Comparison of ENCODE assay signal across 9 cellular contexts in the genomic region with DNA sequence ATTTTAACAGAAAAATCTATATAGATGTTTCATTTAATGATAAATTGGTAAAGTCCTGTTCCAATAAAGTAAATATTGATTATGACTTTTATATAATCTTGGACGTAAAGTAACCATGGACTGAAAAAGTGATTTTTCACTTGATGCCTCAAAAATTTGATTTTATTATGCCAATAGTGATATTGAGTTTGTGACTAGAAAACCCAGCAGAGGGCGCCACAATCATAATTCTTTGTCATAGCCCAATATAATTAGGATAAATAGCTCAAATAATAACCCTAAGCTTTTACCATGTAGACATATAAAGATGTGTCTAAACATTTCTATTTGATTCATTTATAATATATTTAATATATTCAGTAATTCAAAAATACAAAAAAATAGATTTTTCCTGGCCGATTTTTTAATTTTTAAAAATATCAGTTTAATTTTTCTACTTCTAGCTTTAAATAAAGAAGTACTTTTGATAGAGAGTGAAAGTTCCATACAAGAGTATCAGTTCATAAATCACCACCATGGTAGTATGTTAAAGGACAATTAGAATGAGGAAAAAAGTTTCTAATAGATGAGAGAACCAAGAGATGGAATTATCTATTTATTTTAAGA. TPM values are rescaled to one million over a fixed set of nuclear protein-coding genes. Genes with fewer than 3 reads are reported as not detected.
DNase-seq lines count a peak whose midpoint lies in the region; TF ChIP-seq lines count a peak whose summit lies in the region.
"Had no signal": no experiment of that assay in that cellular context is flagged by ENCODE, and none has a peak within 500 bp of the region (broad histone marks: within the 10 kb centered on the region; RNA-seq: fewer than 3 reads in every experiment).

No MANE protein-coding gene starts in this region.

- no peaks in the 10 kb centered on the region for H3K27me3 Mint-ChIP-seq in CD4-positive, alpha-beta memory T cell

- TF ChIP-seq EP300 in suprapubic skin (IDR thresholded peaks at IDR 0.05), result no peak

- WGBS in suprapubic skin, result 55% methylated on average over 3 of the region's 3 CpGs

- H3K27ac Mint-ChIP-seq in CD4-positive, alpha-beta memory T cell, result no peak overlapping the region

- H3K27ac ChIP-seq in CD4-positive, alpha-beta memory T cell (ENCODE audit: low read depth, low read length), result no peak overlapping the region
- no peak overlapping the region for H3K27ac ChIP-seq in suprapubic skin
- H3K27ac ChIP-seq: skin epidermis had no signal

- TF ChIP-seq POLR2A in suprapubic skin (IDR thresholded peaks at IDR 0.05), result no peak

- CTCF ChIA-PET in CD4-positive, alpha-beta memory T cell (lab: Charles Lee; ENCODE audit: partially characterized antibody), result interaction anchor here (0.7 to 5.7 kb wide), 15 partner anchors 9 to 564 kb away, joined by 3 to 44 read pairs (median 5); partner anchors contain the start of genes CAMKMT and PREPL

- POLR2A ChIA-PET in CD4-positive, alpha-beta memory T cell (lab: Charles Lee; ENCODE audit: partially characterized antibody), result interaction anchor here (1.0 kb wide), 1 partner anchor 31 kb away, joined by 3 read pairs; the partner anchor contains the start of genes CAMKMT and PREPL

- H3K9me3 Mint-ChIP-seq in CD4-positive, alpha-beta memory T cell, result peaks cover 0 to 2% (median 0%) of the 10 kb centered on the region in 8 donors

- H3K36me3 Mint-ChIP-seq in CD4-positive, alpha-beta memory T cell, result peaks cover 1 to 8% of the 10 kb centered on the region in 2 donors

- H3K4me3 ChIP-seq in CD4-positive, alpha-beta memory T cell (ENCODE audit: low read length in 2 of 2), result no peak overlapping the region
- H3K4me3 ChIP-seq in suprapubic skin, result no peak overlapping the region
- H3K4me3 ChIP-seq: skin epidermis had no signal

- peak; percentile 3 to 30 (median 21) for DNase-seq in CD4-positive, alpha-beta memory T cell
- peak; percentile 17 for DNase-seq in HS-27A (ENCODE audit: low read depth)
- DNase-seq in RPMI7951 (ENCODE audit: low read depth), result peak; percentile 30
- DNase-seq in amniotic stem cell (lab: John Stamatoyannopoulos, UW), result peak; percentile 19
- peak; percentile 8 for DNase-seq in iris pigment epithelial cell (ENCODE audit: low read depth)
- DNase-seq in stimulated activated CD4-positive, alpha-beta T cell treated with anti-CD3 and anti-CD28 coated beads, TNF-alpha, amount 100 ng/mL, for 24 hours (ENCODE audit: low read depth in 3 of 3), result peak; percentile 22 to 38 (median 26)
- no peak for DNase-seq in suprapubic skin (ENCODE audit: low spot score in 2 of 2)
- DNase-seq in AG08396 (ENCODE audit: low spot score), result no peak

- intact Hi-C loops in CD4-positive, alpha-beta memory T cell (cut with micrococcal nuclease), result loop anchor here (1.0 to 5.0 kb wide), 2 partner anchors 85 to 563 kb away; no protein-coding TSS in a partner anchor

- H3K27me3 ChIP-seq in CD4-positive, alpha-beta memory T cell (ENCODE audit: insufficient read depth, low read length), result no peaks in the 10 kb centered on the region
- no peaks in the 10 kb centered on the region for H3K27me3 ChIP-seq in suprapubic skin

- peaks cover 4 to 10% (median 6%) of the 10 kb centered on the region in 4 donors for H3K4me1 Mint-ChIP-seq in CD4-positive, alpha-beta memory T cell

- no peaks in the 10 kb centered on the region for H3K36me3 ChIP-seq in CD4-positive, alpha-beta memory T cell (ENCODE audit: insufficient read depth, low read length)
- H3K36me3 ChIP-seq in suprapubic skin, result no peaks in the 10 kb centered on the region

- TF ChIP-seq CTCF in suprapubic skin (IDR thresholded peaks at IDR 0.05), result peak in 1 of 2 donors; percentile 42

- no peaks in the 10 kb centered on the region for H3K4me1 ChIP-seq in CD4-positive, alpha-beta memory T cell (ENCODE audit: insufficient read depth, low read length)
- no peaks in the 10 kb centered on the region for H3K4me1 ChIP-seq in suprapubic skin

- no peaks in the 10 kb centered on the region for H3K9me3 ChIP-seq in CD4-positive, alpha-beta memory T cell (ENCODE audit: control insufficient read depth in 1 of 2, low read length in 2 of 2)
- peaks cover 4% of the 10 kb centered on the region for H3K9me3 ChIP-seq in suprapubic skin

- H3K4me3 Mint-ChIP-seq in CD4-positive, alpha-beta memory T cell, result no peak overlapping the region

RNA-seq across cellular contexts. Expression of gene CAMKMT, which starts 30.7 kb away (rescaled TPM):
- total RNA-seq in CD4-positive, alpha-beta memory T cell, result 10 to 100 TPM; 15.3 to 16.2 TPM
- polyA plus RNA-seq in CD4-positive, alpha-beta memory T cell, result 10 to 100 TPM in 1 of 2 donors, 1 to 10 TPM in 1; 9.3 to 19.7 TPM
- 6.6 and 8.1 TPM in 2 replicates for total RNA-seq in RPMI7951 (2014; rRNA removed; shearing (Covaris generic))
- 10 to 100 TPM in 2 of 4 donors, 1 to 10 TPM in 2; 6.0 to 15.3 (median 10.7) TPM for total RNA-seq in suprapubic skin

RNA-seq across cellular contexts. Expression of gene PREPL, which starts 31.1 kb away (rescaled TPM):
- total RNA-seq in CD4-positive, alpha-beta memory T cell, result 10 to 100 TPM; 39.5 to 42.8 TPM
- polyA plus RNA-seq in CD4-positive, alpha-beta memory T cell, result 10 to 100 TPM; 19.6 to 20.1 TPM
- 45.4 and 53.3 TPM in 2 replicates for total RNA-seq in RPMI7951 (2014; rRNA removed; shearing (Covaris generic))
- 10 to 100 TPM; 25.9 to 51.9 (median 32.2) TPM for total RNA-seq in suprapubic skin

Comparison
In these comparisons a context has a peak if more than half of its experiments do, and no peak if none do; other contexts are left out.
1. DNase-seq: peak in CD4-positive, alpha-beta memory T cell (5 of 5), HS-27A (single experiment), RPMI7951 (single experiment), amniotic stem cell (single experiment), iris pigment epithelial cell (single experiment) and stimulated activated CD4-positive, alpha-beta T cell treated with anti-CD3 and anti-CD28 coated beads, TNF-alpha, amount 100 ng/mL, for 24 hours (3 of 3); none in suprapubic skin (0 of 2) and AG08396 (single experiment).